In the genomic region with DNA sequence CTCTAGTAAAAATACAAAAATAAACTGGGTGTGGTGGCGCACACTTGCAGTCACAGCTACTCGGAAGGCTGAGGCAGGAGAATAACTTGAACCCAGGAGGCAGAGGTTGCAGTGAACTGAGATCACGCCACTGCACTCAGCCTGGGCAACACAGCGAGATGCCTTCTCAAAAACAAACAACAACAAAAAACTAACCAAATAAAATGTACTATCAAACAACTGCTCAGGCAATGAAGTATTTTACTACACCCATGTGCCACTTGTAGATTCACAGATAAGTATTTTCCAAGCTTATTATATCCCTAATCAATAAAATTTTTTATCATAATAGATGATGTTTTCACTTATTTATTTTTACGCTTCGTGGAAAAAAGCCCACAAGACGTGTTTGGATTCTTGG, we compare ENCODE assay signal across 1 cellular context.
TF ChIP-seq lines count a peak whose summit lies in the region.

No MANE protein-coding gene starts in this region.

TF ChIP-seq in endothelial cell of umbilical vein, 7 proteins besides CTCF, POLR2A, EP300 and RAD21:
- TF ChIP-seq EZH2 (IDR thresholded peaks at IDR 0.05; ENCODE audit: borderline replicate concordance, low read depth, low read length, severe bottlenecking) (no peak), GATA2 (IDR thresholded peaks at IDR 0.05; ENCODE audit: insufficient read depth, insufficient read length, low read depth, low read length) (no peak), MYC (IDR thresholded peaks at IDR 0.05; ENCODE audit: low read depth, low read length) (no peak), JUN (IDR thresholded peaks at IDR 0.05; ENCODE audit: borderline replicate concordance, insufficient read depth, insufficient read length, low read depth) (no peak), POLR2AphosphoS5 (IDR thresholded peaks at IDR 0.05; ENCODE audit: insufficient read depth, low read depth, low read length) (no peak), FOS (IDR thresholded peaks at IDR 0.05; ENCODE audit: borderline replicate concordance, insufficient read depth, low read length) (no peak), MAX (IDR thresholded peaks at IDR 0.05; ENCODE audit: insufficient read depth, insufficient read length) (no peak)
